In the genomic region with DNA sequence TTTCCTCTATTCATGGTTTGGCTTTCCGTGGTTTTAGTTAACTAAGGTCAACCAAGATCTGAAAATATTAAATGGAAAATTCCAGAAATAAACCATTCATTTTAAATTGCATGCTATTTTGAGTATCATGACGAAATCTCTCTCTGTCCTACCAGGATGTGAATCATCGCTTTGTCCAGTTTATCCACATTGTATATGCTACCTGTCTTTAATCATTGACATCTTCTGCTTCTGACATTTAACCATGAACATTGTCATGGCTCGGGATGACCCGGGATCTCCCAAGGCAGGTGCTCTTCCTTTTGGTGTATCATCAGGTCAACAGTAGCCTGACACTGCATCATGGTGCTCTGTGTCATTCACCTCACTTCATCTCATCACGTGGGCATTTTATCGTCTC, we compare ENCODE assay signal across 21 cellular contexts.
DNase-seq lines count a peak whose midpoint lies in the region; ATAC-seq, FAIRE-seq and TF ChIP-seq lines count a peak whose summit lies in the region.
"Had no signal": no experiment of that assay in that cellular context is flagged by ENCODE, and none has a peak within 500 bp of the region (broad histone marks: within the 10 kb centered on the region; RNA-seq: fewer than 3 reads in every experiment).

No MANE protein-coding gene starts in this region.

- TF ChIP-seq EP300 in K562 (IDR thresholded peaks at IDR 0.05; ENCODE audit: low read length): no peak

- H3K79me2 ChIP-seq in ACC112 (ENCODE audit: control insufficient read depth, insufficient read depth, low read length, unreplicated experiment): no peaks in the 10 kb centered on the region
- no peaks in the 10 kb centered on the region for H3K79me2 ChIP-seq in K562 (ENCODE audit: control insufficient read depth, insufficient read depth, low read length)

- H3K27me3 ChIP-seq in ACC112 (ENCODE audit: insufficient read depth, low read length) (no peaks in the 10 kb centered on the region), K562 (ENCODE audit: control insufficient read depth in 2 of 2, insufficient read depth in 2 of 2, low read length in 2 of 2) (no peaks in the 10 kb centered on the region), colonic mucosa (no peaks in the 10 kb centered on the region)
- H3K27me3 ChIP-seq: heart left ventricle, neural progenitor cell, Peyer's patch had no signal

- H3K9me3 ChIP-seq in K562 (replicated peaks; ENCODE audit: control insufficient read depth, insufficient read depth, low read depth, low read length) (peaks cover 7% of the 10 kb centered on the region; the same call in 1 of the 2 replicates), colonic mucosa (no peaks in the 10 kb centered on the region)
- H3K9me3 ChIP-seq: Peyer's patch had no signal

- no peak for TF ChIP-seq RAD21 in K562 (CRISPR knock-in tag; conservative IDR thresholded peaks at IDR 0.05 in 1 of 2, IDR thresholded peaks at IDR 0.05 in 1 of 2)

- in situ Hi-C loops in K562 (cut with MboI): no loop called here

- H2AFZ ChIP-seq in ACC112 (ENCODE audit: low read length, unreplicated experiment): no peak overlapping the region
- no peak overlapping the region for H2AFZ ChIP-seq in K562 (ENCODE audit: low read depth, low read length)
- H2AFZ ChIP-seq: neural progenitor cell had no signal

- 76% methylated on average over 7 of the region's 7 CpGs for WGBS in K562 (ENCODE audit: insufficient coverage, low coverage, missing lambda C conversion rate)

- peak overlapping the region; percentile 22; the same call in 1 of the 2 replicates for H3K27ac ChIP-seq in ACC112 (ENCODE audit: low read depth, low read length)
- H3K27ac ChIP-seq in K562 (ENCODE audit: extremely low read depth, low read depth, low read length): no peak overlapping the region
- H3K27ac ChIP-seq in colonic mucosa: no peak overlapping the region
- H3K27ac ChIP-seq: heart left ventricle, neural progenitor cell, Peyer's patch, VCaP had no signal

- H3K4me3 ChIP-seq in ACC112 (ENCODE audit: low read depth, low read length): no peak overlapping the region
- no peak overlapping the region for H3K4me3 ChIP-seq in K562
- H3K4me3 ChIP-seq in foreskin fibroblast (ENCODE audit: low read depth in 1 of 2, low read length in 2 of 2): no peak overlapping the region
- H3K4me3 ChIP-seq in colonic mucosa: no peak overlapping the region
- H3K4me3 ChIP-seq: heart left ventricle, neural progenitor cell, Peyer's patch had no signal

- BruUV-seq in K562 (replicated peaks; lab: Mats Ljungman, UMichigan): no TSS peak

- no peaks in the 10 kb centered on the region for H3K9me1 ChIP-seq in K562 (ENCODE audit: control insufficient read depth, insufficient read depth, low read length)

- no peak for TF ChIP-seq POLR2A in K562 (conservative IDR thresholded peaks at IDR 0.05)

- intact Hi-C loops in K562 (cut with micrococcal nuclease) (no loop called here), colonic mucosa (cut with DNase I) (no loop called here)

- CTCF ChIA-PET in K562 (lab: Yijun Ruan, JAX; ENCODE audit: low intra/inter-chr PET ratio): no interaction called here

- ATAC-seq in K562: no peak
- no peak for ATAC-seq in HG03039 (IDR thresholded peaks at IDR 0.05; ENCODE audit: unreplicated experiment)
- no peak for ATAC-seq in HG03095 (IDR thresholded peaks at IDR 0.05; ENCODE audit: unreplicated experiment)
- ATAC-seq: activated CD8-positive, alpha-beta T cell treated with anti-CD3 and anti-CD28 coated beads, Interleukin-2, amount 10 ng/mL, durations not matched to agents 7 days and 5 days; heart left ventricle had no signal

- peak; percentile 48 for DNase-seq in HT1080 (ENCODE audit: low read depth)
- DNase-seq in K562 (ENCODE audit: extremely low read depth in 1 of 4, low spot score in 3 of 4): no peak
- peak; percentile 27 to 61 for DNase-seq in foreskin fibroblast
- DNase-seq in ecto neural progenitor cell (ENCODE audit: low spot score): no peak
- no peak for DNase-seq in colonic mucosa
- DNase-seq: activated CD8-positive, alpha-beta T cell treated with anti-CD3 and anti-CD28 coated beads, Interleukin-2, amount 10 ng/mL, durations not matched to agents 7 days and 5 days; central memory CD4-positive, alpha-beta T cell; COR-L47; heart left ventricle; islet precursor cell; midbrain; NCI-H1105; NCI-H2171; NCI-H774; Peyer's patch; retina had no signal

- FAIRE-seq in K562 (lab: Jason Lieb, UNC): no peak

- H3K4me2 ChIP-seq in K562 (ENCODE audit: insufficient read depth, low read length): no peak overlapping the region
- H3K4me2 ChIP-seq: neural progenitor cell had no signal

- POLR2A ChIA-PET in K562 (lab: Yijun Ruan, JAX): interaction anchor here (1.0 kb wide), 1 partner anchor 11 kb away, joined by 3 read pairs; no protein-coding TSS in a partner anchor

- H3K9ac ChIP-seq in K562 (ENCODE audit: insufficient read depth in 1 of 2, low read depth in 2 of 2, low read length in 2 of 2) (no peak overlapping the region), colonic mucosa (ENCODE audit: low read depth in 2 of 2, low read length in 2 of 2) (no peak overlapping the region)
- H3K9ac ChIP-seq: neural progenitor cell had no signal

- 0 out of 2 replicates have a peak, but pooled peaks cover 4% of the 10 kb centered on the region for H3K36me3 ChIP-seq in ACC112 (ENCODE audit: insufficient read depth, low read length)
- no peaks in the 10 kb centered on the region for H3K36me3 ChIP-seq in K562 (ENCODE audit: control insufficient read depth, insufficient read depth, low read length)
- no peaks in the 10 kb centered on the region for H3K36me3 ChIP-seq in colonic mucosa
- H3K36me3 ChIP-seq: heart left ventricle, neural progenitor cell, Peyer's patch had no signal

- TF ChIP-seq CTCF in K562 (IDR thresholded peaks at IDR 0.05 in 2 of 3, conservative IDR thresholded peaks at IDR 0.05 in 1 of 3; ENCODE audit: insufficient read depth in 2 of 3, low read depth in 1 of 3, low read length in 3 of 3): no peak
- no peak for TF ChIP-seq CTCF in foreskin fibroblast (IDR thresholded peaks at IDR 0.05; ENCODE audit: low read depth, low read length)
- TF ChIP-seq CTCF in colonic mucosa (IDR thresholded peaks at IDR 0.05): no peak

- no peaks in the 10 kb centered on the region for H4K20me1 ChIP-seq in K562 (replicated peaks; ENCODE audit: control insufficient read depth, insufficient read depth, low read length)

- peaks cover 15% of the 10 kb centered on the region for H3K4me1 ChIP-seq in ACC112 (ENCODE audit: control insufficient read depth, insufficient read depth, low read length, unreplicated experiment)
- H3K4me1 ChIP-seq in K562 (replicated peaks in 1 of 2; ENCODE audit: control insufficient read depth in 2 of 2, insufficient read depth in 2 of 2, low read length in 2 of 2): no peaks in the 10 kb centered on the region; a peak in 1 of 5 replicates
- H3K4me1 ChIP-seq in colonic mucosa: no peaks in the 10 kb centered on the region
- H3K4me1 ChIP-seq: neural progenitor cell, Peyer's patch had no signal

TF ChIP-seq in K562, 482 proteins besides CTCF, POLR2A, EP300 and RAD21:
- TF ChIP-seq, protein P1, sequence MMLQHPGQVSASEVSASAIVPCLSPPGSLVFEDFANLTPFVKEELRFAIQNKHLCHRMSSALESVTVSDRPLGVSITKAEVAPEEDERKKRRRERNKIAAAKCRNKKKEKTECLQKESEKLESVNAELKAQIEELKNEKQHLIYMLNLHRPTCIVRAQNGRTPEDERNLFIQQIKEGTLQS (IDR thresholded peaks at IDR 0.05): 0 out of 2 replicates have a peak, but pooled peaks have one; percentile 13
- TF ChIP-seq, protein P1 (CRISPR knock-in tag; conservative IDR thresholded peaks at IDR 0.05): no peak
- no peak for TF ChIP-seq ZNF655 (CRISPR knock-in tag; IDR thresholded peaks at IDR 0.05)

Comparison
In these comparisons a context has a peak if more than half of its experiments do, and no peak if none do; other contexts are left out.
1. DNase-seq: peak in HT1080 (single experiment) and foreskin fibroblast (2 of 2); none in K562 (0 of 4), ecto neural progenitor cell (single experiment) and colonic mucosa (single experiment).